ENCODE assay signal across 8 cellular contexts in genomic region chr1:145720878-145721671, GRCh38. TPM values are rescaled to one million over a fixed set of nuclear protein-coding genes. Genes with fewer than 3 reads are reported as not detected.
DNase-seq lines count a peak whose midpoint lies in the region; ATAC-seq, FAIRE-seq and TF ChIP-seq lines count a peak whose summit lies in the region.

No MANE protein-coding gene starts in this region.

- peak overlapping the region; percentile 25 for H3K27ac ChIP-seq in keratinocyte (ENCODE audit: control insufficient read depth, insufficient read depth, low read length)

- H3K9me1 ChIP-seq in keratinocyte (ENCODE audit: control insufficient read depth, extremely low read depth, insufficient read depth, low read length), result no peaks in the 10 kb centered on the region

- peak overlapping the region; percentile 90 for H3K4me2 ChIP-seq in keratinocyte (ENCODE audit: control insufficient read depth, extremely low read depth, insufficient read depth, low read depth, low read length)

- peaks cover 14% of the 10 kb centered on the region for H3K4me1 ChIP-seq in keratinocyte (ENCODE audit: control insufficient read depth, extremely low read depth, insufficient read depth, low read length)

- no peaks in the 10 kb centered on the region for H3K79me2 ChIP-seq in keratinocyte (ENCODE audit: control insufficient read depth, insufficient read depth, low read length)

- peak overlapping the region; percentile 73 for H3K9ac ChIP-seq in keratinocyte (ENCODE audit: control insufficient read depth, extremely low read depth, insufficient read depth, low read length)

- TF ChIP-seq CTCF in cardiac fibroblast (IDR thresholded peaks at IDR 0.05; ENCODE audit: low read depth, low read length) (peak; percentile 85), keratinocyte (optimal IDR thresholded peaks at IDR 0.05 in 1 of 3, IDR thresholded peaks at IDR 0.05 in 1 of 3, conservative IDR thresholded peaks at IDR 0.05 in 1 of 3; ENCODE audit: extremely low read depth in 1 of 3, insufficient read depth in 2 of 3, low read length in 3 of 3) (peak; percentile 76 to 98 (median 97))

- peak overlapping the region; percentile 86 for H2AFZ ChIP-seq in keratinocyte (ENCODE audit: control insufficient read depth, low read length)

- ATAC-seq in GM21723 (IDR thresholded peaks at IDR 0.05; ENCODE audit: unreplicated experiment), result peak; percentile 74
- ATAC-seq in GM21717 (IDR thresholded peaks at IDR 0.05; ENCODE audit: unreplicated experiment), result no peak

- H3K36me3 ChIP-seq in keratinocyte (ENCODE audit: control insufficient read depth in 2 of 2, extremely low read depth in 1 of 2, insufficient read depth in 2 of 2, low read length in 2 of 2), result no peaks in the 10 kb centered on the region

- FAIRE-seq in keratinocyte (lab: Jason Lieb, UNC), result no peak

- dilution Hi-C loops in keratinocyte (cut with MboI; ENCODE audit: extremely low pct_ligation_motif_present, low sequenced_read_pairs), result no loop called here

- H3K4me3 ChIP-seq in cardiac fibroblast (replicated peaks in 1 of 2; ENCODE audit: low read depth in 2 of 2, low read length in 2 of 2) (peak overlapping the region; percentile 30 to 54), keratinocyte (ENCODE audit: control insufficient read depth in 2 of 3, extremely low read depth in 1 of 3, insufficient read depth in 2 of 3, low read depth in 1 of 3, low read length in 3 of 3) (peak overlapping the region; percentile 20 to 72 (median 53))

- H4K20me1 ChIP-seq in keratinocyte (ENCODE audit: control insufficient read depth, extremely low read depth, insufficient read depth, low read length), result no peaks in the 10 kb centered on the region

- no peaks in the 10 kb centered on the region for H3K27me3 ChIP-seq in keratinocyte (ENCODE audit: control insufficient read depth, extremely low read depth, insufficient read depth, low read length)

- H3K9me3 ChIP-seq in keratinocyte (ENCODE audit: control insufficient read depth, low read depth, low read length), result no peaks in the 10 kb centered on the region

- DNase-seq in D341Med (ENCODE audit: low spot score) (peak; percentile 93), NCI-H146 (lab: John Stamatoyannopoulos, UW) (peak; percentile 60), cardiac fibroblast (ENCODE audit: low read depth in 2 of 2) (peak; percentile 55 to 59), keratinocyte (ENCODE audit: low read depth, low spot score) (no peak)
- DNase-seq in activated CD4-positive, CD25-positive, alpha-beta regulatory T cell (lab: John Stamatoyannopoulos, UW), result peak; percentile 27 to 56 (median 45)
- DNase-seq in stimulated activated CD4-positive, alpha-beta T cell treated with anti-CD3 and anti-CD28 coated beads, Interleukin-15, amount 100 ng/mL, for 48 hours (ENCODE audit: low read depth in 2 of 2), result peak; percentile 26 to 54

RNA-seq across cellular contexts. Expression of gene CD160, which starts 1.8 kb away (rescaled TPM):
- not detected in 3 replicates for polyA plus RNA-seq in keratinocyte
- polyA plus RNA-seq in keratinocyte (2011; ENCODE audit: low read depth), result not detected
- polyA plus RNA-seq in keratinocyte (2011; cell fraction: cytosol; rRNA removed), result not detected in 2 replicates
- not detected in 2 replicates for polyA plus RNA-seq in keratinocyte (2011; cell fraction: nucleus; rRNA removed)
- polyA plus RNA-seq in keratinocyte (2012; ENCODE audit: low replicate concordance), result 0.06 and 0.56 TPM in 2 replicates
- not detected in 3 replicates for polyA minus RNA-seq in keratinocyte
- not detected for polyA minus RNA-seq in keratinocyte (2011; cell fraction: cytosol; rRNA and poly(A)+ RNA removed)
- not detected in 2 replicates for polyA minus RNA-seq in keratinocyte (2011; cell fraction: nucleus; rRNA and poly(A)+ RNA removed)

RNA-seq across cellular contexts. Expression of gene PDZK1, which starts 13.9 kb away (rescaled TPM):
- polyA plus RNA-seq in keratinocyte, result 0.08 to 0.21 TPM (median 0.15 TPM) in 3 replicates
- 0.75 TPM for polyA plus RNA-seq in keratinocyte (2011; ENCODE audit: low read depth)
- 0.22 and 0.27 TPM in 2 replicates for polyA plus RNA-seq in keratinocyte (2011; cell fraction: cytosol; rRNA removed)
- polyA plus RNA-seq in keratinocyte (2011; cell fraction: nucleus; rRNA removed), result 0.45 and 0.97 TPM in 2 replicates
- polyA plus RNA-seq in keratinocyte (2012; ENCODE audit: low replicate concordance), result 0.34 and 0.35 TPM in 2 replicates
- not detected in 3 replicates for polyA minus RNA-seq in keratinocyte
- polyA minus RNA-seq in keratinocyte (2011; cell fraction: cytosol; rRNA and poly(A)+ RNA removed), result not detected
- polyA minus RNA-seq in keratinocyte (2011; cell fraction: nucleus; rRNA and poly(A)+ RNA removed), result not detected in 2 replicates
